8 cellular contexts compared by ENCODE assay signal in the genomic region with DNA sequence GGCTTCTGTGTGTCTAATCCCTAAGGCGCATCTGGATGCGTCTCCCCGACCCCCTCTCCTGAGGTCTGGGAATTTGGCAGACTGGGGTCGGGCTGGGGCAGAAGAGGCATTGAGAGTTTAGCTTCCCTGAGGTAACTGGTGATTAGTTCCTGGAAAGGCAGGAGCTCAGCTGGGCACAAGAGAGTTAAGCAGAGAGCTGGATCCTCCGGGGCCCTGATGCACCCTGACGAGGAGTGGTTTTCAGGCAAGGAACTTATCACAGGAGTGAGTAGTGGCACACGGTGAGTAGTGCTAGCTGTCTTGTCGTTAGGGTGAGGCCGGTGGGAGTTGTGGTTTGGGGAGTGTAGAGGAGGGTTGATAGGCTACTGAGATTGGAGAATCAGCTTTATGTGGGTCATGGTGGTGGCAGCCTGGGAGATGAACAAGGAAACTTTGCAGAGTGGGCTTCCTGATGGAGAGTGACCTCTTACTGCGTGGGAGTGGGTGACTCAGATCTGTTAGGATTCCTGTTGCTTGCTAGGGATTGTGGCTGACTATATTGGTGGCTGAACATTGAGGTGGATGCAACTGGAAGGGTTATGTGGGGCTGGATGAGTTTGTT. TPM values are rescaled to one million over a fixed set of nuclear protein-coding genes. Genes with fewer than 3 reads are reported as not detected.
DNase-seq lines count a peak whose midpoint lies in the region; ATAC-seq and TF ChIP-seq lines count a peak whose summit lies in the region.

No MANE protein-coding gene starts in this region.

- TF ChIP-seq CTCF in cardiac muscle cell (IDR thresholded peaks at IDR 0.05; ENCODE audit: low read depth, low read length), result no peak

- peaks cover 27% of the 10 kb centered on the region for H3K4me1 ChIP-seq in CD4-positive, CD25-positive, alpha-beta regulatory T cell (ENCODE audit: control insufficient read depth, insufficient read depth, low read length, poor library complexity, severe bottlenecking)
- H3K4me1 ChIP-seq in NT2/D1 (ENCODE audit: insufficient read depth, insufficient read length) (no peaks in the 10 kb centered on the region), cardiac muscle cell (ENCODE audit: low read depth) (peaks cover 8% of the 10 kb centered on the region)

- H3K4me1 Mint-ChIP-seq in CD4-positive, CD25-positive, alpha-beta regulatory T cell, result peaks cover 17 to 59% (median 34%) of the 10 kb centered on the region in 4 donors
- H3K4me1 Mint-ChIP-seq in activated naive CD4-positive, alpha-beta T cell treated with anti-CD3 and anti-CD28 coated beads, Interleukin-2, amount 50 U/mL, for 24 hours, result peaks cover 50% of the 10 kb centered on the region

- H3K9me3 ChIP-seq in CD4-positive, CD25-positive, alpha-beta regulatory T cell (ENCODE audit: control insufficient read depth in 2 of 2, low read length in 2 of 2), result no peaks in the 10 kb centered on the region
- H3K9me3 ChIP-seq in NT2/D1 (ENCODE audit: insufficient read depth, low read length) (no peaks in the 10 kb centered on the region), cardiac muscle cell (ENCODE audit: low read depth) (no peaks in the 10 kb centered on the region)

- no peaks in the 10 kb centered on the region for H3K27me3 ChIP-seq in CD4-positive, CD25-positive, alpha-beta regulatory T cell (ENCODE audit: control insufficient read depth, insufficient read depth, low read length)
- no peaks in the 10 kb centered on the region for H3K27me3 ChIP-seq in NT2/D1 (ENCODE audit: insufficient read depth, insufficient read length)
- no peaks in the 10 kb centered on the region for H3K27me3 ChIP-seq in cardiac muscle cell

- DNase-seq in CD4-positive, CD25-positive, alpha-beta regulatory T cell, result peak in 1 of 3 donors; percentile 36
- DNase-seq in NT2/D1 (ENCODE audit: low read depth, low spot score) (no peak), cardiac muscle cell (ENCODE audit: low read depth in 1 of 2, low spot score in 1 of 2) (peak; percentile 36 to 56), pons (ENCODE audit: low spot score) (peak; percentile 21), NCI-H2107 treated with DMSO at 0.1 percent for 48 hours (lab: John Stamatoyannopoulos, UW; ENCODE audit: unreplicated experiment) (no peak), NCI-H774 (lab: John Stamatoyannopoulos, UW) (no peak)

- H3K27me3 Mint-ChIP-seq in CD4-positive, CD25-positive, alpha-beta regulatory T cell, result peaks cover under 1% of the 10 kb centered on the region
- no peaks in the 10 kb centered on the region for H3K27me3 Mint-ChIP-seq in activated naive CD4-positive, alpha-beta T cell treated with anti-CD3 and anti-CD28 coated beads, Interleukin-2, amount 50 U/mL, for 24 hours

- no peaks in the 10 kb centered on the region for H3K9me3 Mint-ChIP-seq in CD4-positive, CD25-positive, alpha-beta regulatory T cell
- no peaks in the 10 kb centered on the region for H3K9me3 Mint-ChIP-seq in activated naive CD4-positive, alpha-beta T cell treated with anti-CD3 and anti-CD28 coated beads, Interleukin-2, amount 50 U/mL, for 24 hours

- H3K27ac Mint-ChIP-seq in CD4-positive, CD25-positive, alpha-beta regulatory T cell, result peak overlapping the region; percentile 92 to 93 (median 92)
- H3K27ac Mint-ChIP-seq in activated naive CD4-positive, alpha-beta T cell treated with anti-CD3 and anti-CD28 coated beads, Interleukin-2, amount 50 U/mL, for 24 hours, result peak overlapping the region; percentile 88

- H3K9ac ChIP-seq in NT2/D1 (ENCODE audit: insufficient read length, low read depth), result peak overlapping the region; percentile 94

- H3K36me3 Mint-ChIP-seq in CD4-positive, CD25-positive, alpha-beta regulatory T cell, result peaks cover 3% of the 10 kb centered on the region
- no peaks in the 10 kb centered on the region for H3K36me3 Mint-ChIP-seq in activated naive CD4-positive, alpha-beta T cell treated with anti-CD3 and anti-CD28 coated beads, Interleukin-2, amount 50 U/mL, for 24 hours

- ATAC-seq in CD4-positive, CD25-positive, alpha-beta regulatory T cell (ENCODE audit: low read depth in 2 of 2), result peak in 1 of 2 donors; percentile 13
- peak; percentile 12 for ATAC-seq in GM21717 (IDR thresholded peaks at IDR 0.05; ENCODE audit: unreplicated experiment)

- H3K36me3 ChIP-seq in CD4-positive, CD25-positive, alpha-beta regulatory T cell (ENCODE audit: control insufficient read depth, insufficient read depth, low read length), result peaks cover 14% of the 10 kb centered on the region
- H3K36me3 ChIP-seq in NT2/D1 (ENCODE audit: insufficient read depth, insufficient read length, low read length) (peaks cover 31% of the 10 kb centered on the region), cardiac muscle cell (peaks cover 10% of the 10 kb centered on the region)

- H3K4me3 ChIP-seq in CD4-positive, CD25-positive, alpha-beta regulatory T cell (ENCODE audit: low read depth, low read length), result peak overlapping the region; percentile 79
- peak overlapping the region; percentile 87 for H3K4me3 ChIP-seq in NT2/D1 (ENCODE audit: insufficient read length, low read depth)
- H3K4me3 ChIP-seq in cardiac muscle cell, result peak overlapping the region; percentile 94

- H3K4me3 Mint-ChIP-seq in CD4-positive, CD25-positive, alpha-beta regulatory T cell, result peak overlapping the region; percentile 89 to 96 (median 91)
- H3K4me3 Mint-ChIP-seq in activated naive CD4-positive, alpha-beta T cell treated with anti-CD3 and anti-CD28 coated beads, Interleukin-2, amount 50 U/mL, for 24 hours, result peak overlapping the region; percentile 92

- H3K27ac ChIP-seq in CD4-positive, CD25-positive, alpha-beta regulatory T cell (ENCODE audit: insufficient read depth, low read length, poor library complexity, severe bottlenecking), result peak overlapping the region; percentile 65
- H3K27ac ChIP-seq in cardiac muscle cell, result peak overlapping the region; percentile 94

RNA-seq across cellular contexts. Expression of gene RAD54L2, which starts 0.9 kb away (rescaled TPM):
- 41.3 TPM for total RNA-seq in CD4-positive, CD25-positive, alpha-beta regulatory T cell
- 10 to 100 TPM in 3 of 4 donors, 1 to 10 TPM in 1; 6.9 to 17.1 (median 13.3) TPM for polyA plus RNA-seq in CD4-positive, CD25-positive, alpha-beta regulatory T cell
- 14.0 and 22.0 TPM in 2 replicates for total RNA-seq in cardiac muscle cell
- polyA plus RNA-seq in cardiac muscle cell, result 19.5 and 26.3 TPM in 2 replicates

RNA-seq across cellular contexts. Expression of gene DCAF1, which starts 39.6 kb away (rescaled TPM):
- 23.5 TPM for total RNA-seq in CD4-positive, CD25-positive, alpha-beta regulatory T cell
- 10 to 100 TPM in 3 of 4 donors, 1 to 10 TPM in 1; 7.0 to 17.2 (median 11.1) TPM for polyA plus RNA-seq in CD4-positive, CD25-positive, alpha-beta regulatory T cell
- total RNA-seq in cardiac muscle cell, result 9.7 and 12.3 TPM in 2 replicates
- 5.9 and 10.1 TPM in 2 replicates for polyA plus RNA-seq in cardiac muscle cell

Comparison
In these comparisons a context has a peak if more than half of its experiments do, and no peak if none do; other contexts are left out.
1. DNase-seq: peak in cardiac muscle cell (2 of 2) and pons (single experiment); none in NT2/D1 (single experiment), NCI-H2107 treated with DMSO at 0.1 percent for 48 hours (single experiment) and NCI-H774 (single experiment).
2. Peak in every context shown above with its lines, with median percentiles within 50 percentile points of each other: H3K4me3 ChIP-seq.